16 cellular contexts compared by ENCODE assay signal in genomic region chr18:22848618-22849017, GRCh38.
DNase-seq lines count a peak whose midpoint lies in the region; ATAC-seq lines count a peak whose summit lies in the region.
"Had no signal": no experiment of that assay in that cellular context is flagged by ENCODE, and none has a peak within 500 bp of the region (broad histone marks: within the 10 kb centered on the region; RNA-seq: fewer than 3 reads in every experiment).

No MANE protein-coding gene starts in this region.

- CTCF ChIA-PET in activated CD4-positive, alpha-beta T cell treated with anti-CD3 and anti-CD28 coated beads for 36 hours (lab: Charles Lee): interaction anchor here (1.0 kb wide), 1 partner anchor 9 kb away, joined by 4 read pairs; no protein-coding TSS in a partner anchor

- H3K4me1 Mint-ChIP-seq in activated CD4-positive, alpha-beta T cell treated with anti-CD3 and anti-CD28 coated beads for 36 hours: peaks cover 4% of the 10 kb centered on the region
- H3K4me1 Mint-ChIP-seq: CD8-positive, alpha-beta memory T cell; IgD-negative memory B cell; immature natural killer cell had no signal

- no peak overlapping the region for H3K27ac Mint-ChIP-seq in activated CD4-positive, alpha-beta T cell treated with anti-CD3 and anti-CD28 coated beads for 36 hours
- H3K27ac Mint-ChIP-seq: activated CD4-positive, alpha-beta T cell treated with anti-CD3 and anti-CD28 coated beads, Interleukin-2, amount 10 ng/mL, durations not matched to agents 7 days and 5 days; CD8-positive, alpha-beta memory T cell; IgD-negative memory B cell; immature natural killer cell; T-helper 2 cell treated with Interferon-gamma antibody and Interleukin-4, amounts not matched to agents 5 μg/mL and 100 μg/mL, for 36 hours had no signal

- ATAC-seq in activated CD4-positive, alpha-beta T cell treated with anti-CD3 and anti-CD28 coated beads for 36 hours: no peak
- ATAC-seq in HG02938 (IDR thresholded peaks at IDR 0.05; ENCODE audit: unreplicated experiment): no peak
- no peak for ATAC-seq in GM21576 (IDR thresholded peaks at IDR 0.05; ENCODE audit: unreplicated experiment)

- DNase-seq in HS-5 (ENCODE audit: low read depth) (peak; percentile 61), astrocyte of the hippocampus (ENCODE audit: low read depth, low spot score) (peak; percentile 59), glomerular visceral epithelial cell (ENCODE audit: extremely low spot score) (peak; percentile 55), stromal cell of bone marrow (ENCODE audit: low read depth) (peak; percentile 45)
- DNase-seq in activated CD4-positive, alpha-beta T cell treated with anti-CD3 and anti-CD28 coated beads for 36 hours: no peak
- DNase-seq: activated CD4-positive, alpha-beta T cell treated with anti-CD3 and anti-CD28 coated beads, Interleukin-2, amount 10 ng/mL, durations not matched to agents 7 days and 5 days; activated T-cell treated with anti-CD3 and anti-CD28 coated beads, Interleukin-2, amount 50 U/mL, for 48 hours; CD8-positive, alpha-beta memory T cell; immature natural killer cell; NCI-H1694; RPMI8226; transverse colon had no signal

- no peaks in the 10 kb centered on the region for H3K36me3 Mint-ChIP-seq in activated CD4-positive, alpha-beta T cell treated with anti-CD3 and anti-CD28 coated beads for 36 hours (ENCODE audit: low read depth)
- H3K36me3 Mint-ChIP-seq: CD8-positive, alpha-beta memory T cell; immature natural killer cell had no signal

- no peak overlapping the region for H3K4me3 Mint-ChIP-seq in activated CD4-positive, alpha-beta T cell treated with anti-CD3 and anti-CD28 coated beads for 36 hours
- H3K4me3 Mint-ChIP-seq: activated CD4-positive, alpha-beta T cell treated with anti-CD3 and anti-CD28 coated beads, Interleukin-2, amount 10 ng/mL, durations not matched to agents 7 days and 5 days; CD8-positive, alpha-beta memory T cell; IgD-negative memory B cell; immature natural killer cell; T-helper 2 cell treated with Interferon-gamma antibody and Interleukin-4, amounts not matched to agents 5 μg/mL and 100 μg/mL, for 36 hours had no signal

- no peaks in the 10 kb centered on the region for H3K9me3 Mint-ChIP-seq in activated CD4-positive, alpha-beta T cell treated with anti-CD3 and anti-CD28 coated beads for 36 hours (ENCODE audit: low read depth)
- H3K9me3 Mint-ChIP-seq: activated CD4-positive, alpha-beta T cell treated with anti-CD3 and anti-CD28 coated beads, Interleukin-2, amount 10 ng/mL, durations not matched to agents 7 days and 5 days; CD8-positive, alpha-beta memory T cell; IgD-negative memory B cell; immature natural killer cell; T-helper 2 cell treated with Interferon-gamma antibody and Interleukin-4, amounts not matched to agents 5 μg/mL and 100 μg/mL, for 36 hours had no signal

- intact Hi-C loops in activated CD4-positive, alpha-beta T cell treated with anti-CD3 and anti-CD28 coated beads for 36 hours (cut with DNase I, micrococcal nuclease): no loop called here

- POLR2A ChIA-PET in activated CD4-positive, alpha-beta T cell treated with anti-CD3 and anti-CD28 coated beads for 36 hours (lab: Charles Lee): interaction anchor here (0.7 kb wide), 1 partner anchor 10 kb away, joined by 3 read pairs; no protein-coding TSS in a partner anchor

- peaks cover 4% of the 10 kb centered on the region for H3K27me3 Mint-ChIP-seq in activated CD4-positive, alpha-beta T cell treated with anti-CD3 and anti-CD28 coated beads for 36 hours
